ENCODE assay signal across 14 cellular contexts in genomic region chr17:1576500-1576899, GRCh38. TPM values are rescaled to one million over a fixed set of nuclear protein-coding genes. Genes with fewer than 3 reads are reported as not detected.
DNase-seq lines count a peak whose midpoint lies in the region; ATAC-seq and TF ChIP-seq lines count a peak whose summit lies in the region.
"Had no signal": no experiment of that assay in that cellular context is flagged by ENCODE, and none has a peak within 500 bp of the region (broad histone marks: within the 10 kb centered on the region; RNA-seq: fewer than 3 reads in every experiment).

No MANE protein-coding gene starts in this region.

- H2BK120ac ChIP-seq in neuronal stem cell (ENCODE audit: low read depth, low read length) = peak overlapping the region; percentile 61

- H3K4ac ChIP-seq in neuronal stem cell (ENCODE audit: low read length) = no peak overlapping the region

- H3K27ac ChIP-seq in HL-60 (replicated peaks) (peak overlapping the region; percentile 83), colonic mucosa (peak overlapping the region; percentile 76), neuronal stem cell (replicated peaks; ENCODE audit: low read length) (no peak overlapping the region), subcutaneous abdominal adipose tissue (ENCODE audit: low read depth, low read length) (peak overlapping the region; percentile 88)
- H3K27ac ChIP-seq: SJCRH30 had no signal

- H2BK5ac ChIP-seq in neuronal stem cell (ENCODE audit: low read length) = no peak overlapping the region

- H3K4me2 ChIP-seq in neuronal stem cell (ENCODE audit: insufficient read depth, low read length, poor library complexity, severe bottlenecking) = no peak overlapping the region

- TF ChIP-seq CTCF in HL-60 (IDR thresholded peaks at IDR 0.05; ENCODE audit: insufficient read depth, low read length) = no peak
- no peak for TF ChIP-seq CTCF in colonic mucosa (IDR thresholded peaks at IDR 0.05)

- H2BK12ac ChIP-seq in neuronal stem cell (ENCODE audit: low read length) = peak overlapping the region; percentile 58

- H3K18ac ChIP-seq in neuronal stem cell (ENCODE audit: low read length) = peak overlapping the region; percentile 83

- H3K4me3 ChIP-seq in HL-60 (replicated peaks; ENCODE audit: insufficient read depth, low read length) (no peak overlapping the region), colonic mucosa (no peak overlapping the region), neuronal stem cell (ENCODE audit: low read length in 2 of 2) (no peak overlapping the region), subcutaneous abdominal adipose tissue (ENCODE audit: low read depth in 1 of 5, low read length in 5 of 5) (no peak overlapping the region)
- H3K4me3 ChIP-seq: SJCRH30 had no signal

- H3K23ac ChIP-seq in neuronal stem cell (ENCODE audit: low read depth, low read length, poor library complexity) = no peak overlapping the region

- no peak overlapping the region for H2AFZ ChIP-seq in neuronal stem cell (ENCODE audit: low read length)

- H3K9ac ChIP-seq in colonic mucosa (ENCODE audit: low read depth in 2 of 2, low read length in 2 of 2) = no peak overlapping the region
- H3K9ac ChIP-seq in neuronal stem cell (ENCODE audit: low read depth, low read length, poor library complexity) = no peak overlapping the region
- H3K9ac ChIP-seq in subcutaneous abdominal adipose tissue (ENCODE audit: low read length in 5 of 5) = no peak overlapping the region

- H2BK15ac ChIP-seq in neuronal stem cell (ENCODE audit: low read length) = no peak overlapping the region

- no peak overlapping the region for H4K91ac ChIP-seq in neuronal stem cell (ENCODE audit: low read depth, low read length, poor library complexity)

- no CpG with 5 or more reads among the region's 15 CpGs for WGBS in neuronal stem cell (ENCODE audit: extremely low coverage in 2 of 2, insufficient read length in 2 of 2, insufficient replicate concordance in 1 of 2), 2 donors

- DNase-seq in HL-60 (ENCODE audit: low read depth in 1 of 2, low spot score in 1 of 2) (no peak), colonic mucosa (no peak), neuronal stem cell (ENCODE audit: low spot score) (no peak), GF-D8 (lab: John Stamatoyannopoulos, UW) (no peak), activated gamma-delta T cell treated with Interleukin-2 at 50 U/mL for 16 hours (no peak)
- DNase-seq: activated CD4-positive, alpha-beta T cell treated with anti-CD3 and anti-CD28 coated beads for 1 hour; activated CD8-positive, alpha-beta memory T cell treated with anti-CD3 and anti-CD28 coated beads, Interleukin-2, amount 10 ng/mL, durations not matched to agents 7 days and 5 days; activated effector memory CD4-positive, alpha-beta T cell treated with Interleukin-2 at 50 U/mL for 16 hours; NCI-H187; stimulated activated CD4-positive, alpha-beta T cell treated with anti-CD3 and anti-CD28 coated beads, Interleukin-15, amount 100 ng/mL, for 24 hours had no signal

- H3K14ac ChIP-seq in neuronal stem cell (ENCODE audit: low read length) = no peak overlapping the region

- peaks cover 16% of the 10 kb centered on the region for H3K4me1 ChIP-seq in colonic mucosa
- no peaks in the 10 kb centered on the region for H3K4me1 ChIP-seq in neuronal stem cell (ENCODE audit: control insufficient read depth in 2 of 2, insufficient read depth in 1 of 2, low read depth in 1 of 2, low read length in 2 of 2)
- H3K4me1 ChIP-seq in subcutaneous abdominal adipose tissue (ENCODE audit: control insufficient read depth in 5 of 5, insufficient read depth in 5 of 5, low read length in 5 of 5) = peaks cover 6 to 48% (median 39%) of the 10 kb centered on the region in 5 donors
- H3K4me1 ChIP-seq: SJCRH30 had no signal

- no peak overlapping the region for H2AK5ac ChIP-seq in neuronal stem cell (ENCODE audit: low read depth, low read length)

- H3K36me3 ChIP-seq in colonic mucosa (no peaks in the 10 kb centered on the region), neuronal stem cell (replicated peaks in 1 of 2; ENCODE audit: control insufficient read depth in 2 of 2, insufficient read depth in 2 of 2, low read length in 2 of 2) (peaks cover 0 to 61% of the 10 kb centered on the region in 2 donors), subcutaneous abdominal adipose tissue (ENCODE audit: control insufficient read depth in 5 of 5, insufficient read depth in 5 of 5, low read length in 5 of 5) (peaks cover 0 to 13% (median 0%) of the 10 kb centered on the region in 5 donors)
- H3K36me3 ChIP-seq: SJCRH30 had no signal

- H3K79me1 ChIP-seq in neuronal stem cell (ENCODE audit: low read depth, low read length) = no peaks in the 10 kb centered on the region

- H4K8ac ChIP-seq in neuronal stem cell (ENCODE audit: low read depth, low read length) = no peak overlapping the region

- H3K27me3 ChIP-seq in HL-60 (ENCODE audit: insufficient read depth, poor library complexity, severe bottlenecking) = no peaks in the 10 kb centered on the region
- H3K27me3 ChIP-seq in colonic mucosa = no peaks in the 10 kb centered on the region
- H3K27me3 ChIP-seq in neuronal stem cell (ENCODE audit: control insufficient read depth in 3 of 3, insufficient read depth in 3 of 3, low read depth in 1 of 3, low read length in 3 of 3) = no peaks in the 10 kb centered on the region
- H3K27me3 ChIP-seq in subcutaneous abdominal adipose tissue (ENCODE audit: control insufficient read depth in 5 of 5, insufficient read depth in 4 of 5, low read length in 5 of 5) = no peaks in the 10 kb centered on the region
- H3K27me3 ChIP-seq: SJCRH30 had no signal

- no peak for ATAC-seq in HG02623 (IDR thresholded peaks at IDR 0.05; ENCODE audit: unreplicated experiment)
- no peak for ATAC-seq in HG02571 (IDR thresholded peaks at IDR 0.05; ENCODE audit: unreplicated experiment)
- ATAC-seq: activated CD8-positive, alpha-beta memory T cell treated with anti-CD3 and anti-CD28 coated beads, Interleukin-2, amount 10 ng/mL, durations not matched to agents 7 days and 5 days had no signal

- intact Hi-C loops in colonic mucosa (cut with DNase I) = no loop called here

- H3K9me3 ChIP-seq in colonic mucosa (no peaks in the 10 kb centered on the region), neuronal stem cell (replicated peaks in 1 of 2; ENCODE audit: control insufficient read depth in 2 of 2, insufficient read depth in 1 of 2, low read depth in 1 of 2, low read length in 2 of 2) (no peaks in the 10 kb centered on the region), subcutaneous abdominal adipose tissue (ENCODE audit: control insufficient read depth in 5 of 5, low read length in 5 of 5) (no peaks in the 10 kb centered on the region)
- H3K9me3 ChIP-seq: SJCRH30 had no signal

RNA-seq across cellular contexts. Expression of gene PITPNA, which starts 13.9 kb away (rescaled TPM):
- total RNA-seq in colonic mucosa = 10 to 100 TPM; 77.8 to 83.2 TPM
- polyA plus RNA-seq in neuronal stem cell (2013, experiment 1 of 2) = 62.6 TPM
- 64.6 TPM for polyA plus RNA-seq in neuronal stem cell (2013, experiment 2 of 2)

RNA-seq across cellular contexts. Expression of gene SLC43A2, which starts 52.1 kb away (rescaled TPM):
- total RNA-seq in colonic mucosa = 10 to 100 TPM; 29.3 to 38.7 TPM
- polyA plus RNA-seq in neuronal stem cell (2013, experiment 1 of 2) = 11.3 TPM
- 11.0 TPM for polyA plus RNA-seq in neuronal stem cell (2013, experiment 2 of 2)
